8 cellular contexts compared by ENCODE assay signal in genomic region chr12:120231316-120232011, GRCh38. TPM values are rescaled to one million over a fixed set of nuclear protein-coding genes. Genes with fewer than 3 reads are reported as not detected.
DNase-seq lines count a peak whose midpoint lies in the region; ATAC-seq and TF ChIP-seq lines count a peak whose summit lies in the region.

No MANE protein-coding gene starts in this region.

- H4K20me1 ChIP-seq in mammary epithelial cell (ENCODE audit: insufficient read depth, low read length) (no peaks in the 10 kb centered on the region), Karpas-422 (ENCODE audit: insufficient read depth, low read depth, low read length) (peaks cover 7% of the 10 kb centered on the region; the same call in 1 of the 2 replicates)

- H3K79me2 ChIP-seq in mammary epithelial cell (ENCODE audit: insufficient read depth, low read length) (peaks cover 92% of the 10 kb centered on the region), Karpas-422 (ENCODE audit: low read length) (no peaks in the 10 kb centered on the region)

- no peak for ATAC-seq in HG03439 (IDR thresholded peaks at IDR 0.05; ENCODE audit: unreplicated experiment)

- H3K36me3 ChIP-seq in KOPT-K1 (ENCODE audit: insufficient read depth, low read length) (no peaks in the 10 kb centered on the region), mammary epithelial cell (ENCODE audit: insufficient read depth, low read length) (no peaks in the 10 kb centered on the region), Karpas-422 (ENCODE audit: insufficient read depth, low read length) (no peaks in the 10 kb centered on the region)

- H3K9me2 ChIP-seq in Karpas-422 (replicated peaks; ENCODE audit: insufficient read depth, low read length): no peaks in the 10 kb centered on the region

- peak; percentile 35 for TF ChIP-seq CTCF in AG10803 (conservative IDR thresholded peaks at IDR 0.05; ENCODE audit: low read length)
- TF ChIP-seq CTCF in WI38 (IDR thresholded peaks at IDR 0.05; ENCODE audit: low read depth, low read length): peak; percentile 37; the same call in 1 of the 2 replicates
- peak; percentile 21 to 27 for TF ChIP-seq CTCF in mammary epithelial cell (conservative IDR thresholded peaks at IDR 0.05 in 1 of 2, IDR thresholded peaks at IDR 0.05 in 1 of 2; ENCODE audit: extremely low read depth in 1 of 2, insufficient read depth in 1 of 2, low read depth in 1 of 2, low read length in 2 of 2)

- peak overlapping the region; percentile 74 for H3K4me2 ChIP-seq in mammary epithelial cell (ENCODE audit: insufficient read depth, low read depth, low read length)
- H3K4me2 ChIP-seq in Karpas-422 (ENCODE audit: low read depth, low read length, poor library complexity, severe bottlenecking): no peak overlapping the region

- no peak overlapping the region for H2AFZ ChIP-seq in mammary epithelial cell (ENCODE audit: low read depth, low read length)
- no peak overlapping the region for H2AFZ ChIP-seq in Karpas-422 (ENCODE audit: low read length)

- H3K4me3 ChIP-seq in AG10803 (ENCODE audit: low read length): no peak overlapping the region
- peak overlapping the region; percentile 49 for H3K4me3 ChIP-seq in WI38 (ENCODE audit: low read depth, low read length)
- no peak overlapping the region for H3K4me3 ChIP-seq in mammary epithelial cell (replicated peaks in 1 of 3; ENCODE audit: insufficient read depth in 1 of 3, low read depth in 2 of 3, low read length in 3 of 3)
- no peak overlapping the region for H3K4me3 ChIP-seq in Karpas-422 (ENCODE audit: low read length)

- H3K27ac ChIP-seq in KOPT-K1 (ENCODE audit: low read depth, low read length, poor library complexity, severe bottlenecking) (peak overlapping the region; percentile 51), mammary epithelial cell (ENCODE audit: insufficient read depth, low read depth, low read length) (peak overlapping the region; percentile 95), Karpas-422 (ENCODE audit: low read length) (no peak overlapping the region)

- WGBS in mammary epithelial cell (ENCODE audit: low coverage, missing lambda C conversion rate): 0% methylated on average over 3 of the region's 3 CpGs

- in situ Hi-C loops in mammary epithelial cell (cut with MboI; ENCODE audit: low sequenced_read_pairs in 2 of 2): loop anchor here in 1 of 2 donors (5.0 kb wide), 1 partner anchor 36 kb away; the partner anchor contains the start of gene PXN

- DNase-seq in AG10803 (ENCODE audit: low read depth) (peak; percentile 92), mammary epithelial cell (peak; percentile 97), kidney tubule cell (ENCODE audit: low spot score) (peak; percentile 100), Karpas-422 (no peak)
- DNase-seq in stimulated activated CD4-positive, alpha-beta T cell treated with anti-CD3 and anti-CD28 coated beads, TNF-alpha, amount 100 ng/mL, for 4 hours (ENCODE audit: low read depth in 3 of 3): peak; percentile 55 to 77 (median 74)

- CTCF ChIA-PET in mammary epithelial cell (lab: Charles Lee; ENCODE audit: low non-redundant PET): interaction anchor here (0.6 to 0.8 kb wide), 2 partner anchors 8 to 26 kb away, joined by 3 to 9 read pairs; no protein-coding TSS in a partner anchor

- BruUV-seq in mammary epithelial cell (replicated peaks; lab: Mats Ljungman, UMichigan): no TSS peak

- dilution Hi-C loops in mammary epithelial cell (cut with HindIII; ENCODE audit: low sequenced_read_pairs): no loop called here

- no peaks in the 10 kb centered on the region for H3K27me3 ChIP-seq in mammary epithelial cell (ENCODE audit: insufficient read depth, low read length)
- H3K27me3 ChIP-seq in Karpas-422 (ENCODE audit: low read length): no peaks in the 10 kb centered on the region

- H3K9ac ChIP-seq in mammary epithelial cell (ENCODE audit: insufficient read depth, low read length) (peak overlapping the region; percentile 75), Karpas-422 (ENCODE audit: low read length) (no peak overlapping the region)

- H3K9me3 ChIP-seq in KOPT-K1 (ENCODE audit: insufficient read depth, low read length, poor library complexity, severe bottlenecking) (no peaks in the 10 kb centered on the region), mammary epithelial cell (replicated peaks; ENCODE audit: insufficient read depth, low read length) (no peaks in the 10 kb centered on the region), Karpas-422 (ENCODE audit: low read length) (no peaks in the 10 kb centered on the region)

- intact Hi-C loops in mammary epithelial cell (cut with micrococcal nuclease): loop anchor here (1.0 kb wide), 2 partner anchors 17 to 31 kb away; no protein-coding TSS in a partner anchor

- peaks cover 93% of the 10 kb centered on the region for H3K4me1 ChIP-seq in mammary epithelial cell (ENCODE audit: insufficient read depth, low read length)
- H3K4me1 ChIP-seq in Karpas-422 (ENCODE audit: low read length): peaks cover 26% of the 10 kb centered on the region

RNA-seq across cellular contexts. Expression of gene RPLP0, which starts 30.6 kb away (rescaled TPM):
- 1,000 to 10,000 TPM; 2,131 to 2,307 TPM for total RNA-seq in mammary epithelial cell
- 9,728 TPM for polyA plus RNA-seq in mammary epithelial cell
- polyA minus RNA-seq in mammary epithelial cell: 2,830 TPM
- total RNA-seq in Karpas-422 (2014; rRNA removed; shearing (Covaris generic); ENCODE audit: low replicate concordance): 4,777 and 6,150 TPM in 2 replicates

RNA-seq across cellular contexts. Expression of gene PXN, which starts 34.1 kb away (rescaled TPM):
- total RNA-seq in mammary epithelial cell: 100 to 1,000 TPM; 155 to 477 TPM
- polyA plus RNA-seq in mammary epithelial cell: 166 TPM
- polyA minus RNA-seq in mammary epithelial cell: 597 TPM
- 1.9 and 2.5 TPM in 2 replicates for total RNA-seq in Karpas-422 (2014; rRNA removed; shearing (Covaris generic); ENCODE audit: low replicate concordance)

RNA-seq across cellular contexts. Expression of gene GCN1, which starts 36.9 kb away (rescaled TPM):
- 100 to 1,000 TPM in 1 of 2 donors, 10 to 100 TPM in 1; 92.5 to 109 TPM for total RNA-seq in mammary epithelial cell
- 45.7 TPM for polyA plus RNA-seq in mammary epithelial cell
- polyA minus RNA-seq in mammary epithelial cell: 341 TPM
- total RNA-seq in Karpas-422 (2014; rRNA removed; shearing (Covaris generic); ENCODE audit: low replicate concordance): 53.6 and 75.2 TPM in 2 replicates

Comparison
In these comparisons a context has a peak if more than half of its experiments do, and no peak if none do; other contexts are left out.
1. RNA of gene PXN, which starts 34.1 kb away (total RNA-seq): 155 to 477 TPM in mammary epithelial cell; 1.9 to 2.5 TPM in Karpas-422; every median in the first group is over 10 times any median in the second.
2. Peak in every context shown above with its lines, with median percentiles within 50 percentile points of each other: CTCF ChIP-seq.